Comparison of ENCODE assay signal across 16 cellular contexts in genomic region chr2:238066218-238066617, GRCh38. TPM values are rescaled to one million over a fixed set of nuclear protein-coding genes. Genes with fewer than 3 reads are reported as not detected.
"Had no signal": no experiment of that assay in that cellular context is flagged by ENCODE, and none has a peak within 500 bp of the region (broad histone marks: within the 10 kb centered on the region; RNA-seq: fewer than 3 reads in every experiment).

No MANE protein-coding gene starts in this region.

- H3K4me3 Mint-ChIP-seq: dendritic cell treated with granulocyte-macrophage colony-stimulating factor and Interleukin-4, amounts not matched to agents 40 ng/mL and 50 ng/mL, for 4 days; nephron progenitor cell; stimulated activated naive B cell treated with anti-CD40 and anti-IgM and Interleukin-4, amounts not matched to agents 10 μg/mL and 1 μg/mL and 100 μg/mL, for 72 hours had no signal

- H3K27ac Mint-ChIP-seq: dendritic cell treated with granulocyte-macrophage colony-stimulating factor and Interleukin-4, amounts not matched to agents 40 ng/mL and 50 ng/mL, for 4 days; nephron progenitor cell; stimulated activated naive B cell treated with anti-CD40 and anti-IgM and Interleukin-4, amounts not matched to agents 10 μg/mL and 1 μg/mL and 100 μg/mL, for 72 hours had no signal

- ATAC-seq: heart right ventricle; stimulated activated naive B cell treated with anti-CD40 and anti-IgM and Interleukin-4, amounts not matched to agents 10 μg/mL and 1 μg/mL and 100 μg/mL, for 72 hours had no signal

- DNase-seq: amygdala; effector CD8-positive, alpha-beta T cell; heart right ventricle; kidney glomerular epithelial cell; left ventricle myocardium inferior; mammary epithelial cell; midbrain; nephron progenitor cell; nucleus accumbens; posterior cingulate gyrus; spleen; stimulated activated naive B cell treated with anti-CD40 and anti-IgM and Interleukin-4, amounts not matched to agents 10 μg/mL and 1 μg/mL and 100 μg/mL, for 72 hours; substantia nigra; tibial artery had no signal

- H3K27me3 Mint-ChIP-seq: dendritic cell treated with granulocyte-macrophage colony-stimulating factor and Interleukin-4, amounts not matched to agents 40 ng/mL and 50 ng/mL, for 4 days; stimulated activated naive B cell treated with anti-CD40 and anti-IgM and Interleukin-4, amounts not matched to agents 10 μg/mL and 1 μg/mL and 100 μg/mL, for 72 hours had no signal

- H3K9me3 Mint-ChIP-seq: dendritic cell treated with granulocyte-macrophage colony-stimulating factor and Interleukin-4, amounts not matched to agents 40 ng/mL and 50 ng/mL, for 4 days had no signal

RNA-seq across cellular contexts. Expression of gene ESPNL, which starts 33.9 kb away (rescaled TPM):
- total RNA-seq: endothelial cell of umbilical vein, left ventricle myocardium inferior had no signal
- polyA plus RNA-seq: endothelial cell of umbilical vein, mammary epithelial cell had no signal
